Comparison of ENCODE assay signal across 1 cellular context in genomic region chr19:20471441-20471840, GRCh38.
TF ChIP-seq lines count a peak whose summit lies in the region.

No MANE protein-coding gene starts in this region.

TF ChIP-seq in GM23338, 12 proteins besides CTCF, POLR2A, EP300 and RAD21 (continued from another document):
- no peak for TF ChIP-seq REST (IDR thresholded peaks at IDR 0.05; ENCODE audit: unreplicated experiment)
- TF ChIP-seq EZH2 (IDR thresholded peaks at IDR 0.05; ENCODE audit: low read depth, unreplicated experiment): no peak
- TF ChIP-seq POLR2AphosphoS5 (IDR thresholded peaks at IDR 0.05; ENCODE audit: low read depth): no peak
